11 cellular contexts compared by ENCODE assay signal in the genomic region with DNA sequence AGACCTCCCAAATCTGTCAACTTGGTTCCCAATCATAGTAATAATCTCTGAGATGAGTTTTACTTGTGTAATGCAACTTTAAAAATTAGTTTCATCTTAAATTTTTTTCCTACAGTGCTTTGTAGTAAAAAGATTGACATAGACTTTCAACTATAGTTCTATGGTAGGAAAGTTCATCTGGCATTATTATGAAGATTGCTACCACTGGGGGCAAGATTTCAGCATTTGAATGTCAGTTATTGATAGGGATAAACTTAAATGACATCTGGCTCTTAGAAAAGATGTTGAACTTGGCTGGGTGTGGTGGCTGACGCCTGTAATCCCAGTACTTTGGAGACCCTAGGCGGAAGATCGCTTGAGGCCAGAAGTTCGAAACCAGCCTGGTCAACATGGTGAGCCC. TPM values are rescaled to one million over a fixed set of nuclear protein-coding genes. Genes with fewer than 3 reads are reported as not detected.
DNase-seq lines count a peak whose midpoint lies in the region; ATAC-seq and TF ChIP-seq lines count a peak whose summit lies in the region.
"Had no signal": no experiment of that assay in that cellular context is flagged by ENCODE, and none has a peak within 500 bp of the region (broad histone marks: within the 10 kb centered on the region; RNA-seq: fewer than 3 reads in every experiment).

No MANE protein-coding gene starts in this region.

- no peaks in the 10 kb centered on the region for H3K9me3 Mint-ChIP-seq in activated CD4-positive, alpha-beta T cell treated with anti-CD3 and anti-CD28 coated beads, Interleukin-2, amount 10 ng/mL, durations not matched to agents 7 days and 5 days
- no peaks in the 10 kb centered on the region for H3K9me3 Mint-ChIP-seq in activated naive CD8-positive, alpha-beta T cell treated with anti-CD3 and anti-CD28 coated beads, Interleukin-2, amount 50 U/mL, for 24 hours
- H3K9me3 Mint-ChIP-seq in neural progenitor cell, result peaks cover 2% of the 10 kb centered on the region

- H3K9ac ChIP-seq in neural progenitor cell, result no peak overlapping the region

- peaks cover 15% of the 10 kb centered on the region for H3F3A ChIP-seq in neural progenitor cell (ENCODE audit: low read depth)

- peaks cover 46% of the 10 kb centered on the region for H3K79me2 ChIP-seq in neural progenitor cell (ENCODE audit: low read depth)

- H3K27ac ChIP-seq in neural progenitor cell, result no peak overlapping the region

- no peak overlapping the region for H2AFZ ChIP-seq in neural progenitor cell (replicated peaks)

- H4K20me1 ChIP-seq in neural progenitor cell (ENCODE audit: low read depth), result peaks cover 33% of the 10 kb centered on the region

- CTCF ChIA-PET in activated CD4-positive, alpha-beta T cell treated with anti-CD3 and anti-CD28 coated beads, Interleukin-2, amount 10 ng/mL, durations not matched to agents 7 days and 5 days (lab: Charles Lee), result interaction anchor here (0.9 to 1.0 kb wide), 2 partner anchors 9 to 10 kb away, joined by 3 read pairs; no protein-coding TSS in a partner anchor

- POLR2A ChIA-PET in activated CD4-positive, alpha-beta T cell treated with anti-CD3 and anti-CD28 coated beads, Interleukin-2, amount 10 ng/mL, durations not matched to agents 7 days and 5 days (lab: Charles Lee), result no interaction called here

- no peaks in the 10 kb centered on the region for H3K36me3 ChIP-seq in neural progenitor cell

- DNase-seq in activated CD4-positive, alpha-beta T cell treated with anti-CD3 and anti-CD28 coated beads, Interleukin-2, amount 10 ng/mL, durations not matched to agents 7 days and 5 days, result no peak
- DNase-seq in activated CD4-positive, alpha-beta T cell treated with anti-CD3 and anti-CD28 coated beads, Interleukin-2, amount 50 U/mL, for 4 hours, result no peak
- DNase-seq in NCI-H524 (lab: John Stamatoyannopoulos, UW) (peak; percentile 1 to 63), neural progenitor cell (ENCODE audit: low spot score) (no peak), HuH-7.5 (ENCODE audit: low spot score) (no peak)
- no peak for DNase-seq in activated naive CD8-positive, alpha-beta T cell treated with anti-CD3 and anti-CD28 coated beads, Interleukin-2, amount 50 U/mL, for 24 hours
- DNase-seq: central memory CD4-positive, alpha-beta T cell; GDM1; NCI-H526 treated with DMSO at 0.1 percent for 48 hours had no signal

- peaks cover 23% of the 10 kb centered on the region for H3K36me3 Mint-ChIP-seq in activated CD4-positive, alpha-beta T cell treated with anti-CD3 and anti-CD28 coated beads, Interleukin-2, amount 10 ng/mL, durations not matched to agents 7 days and 5 days (ENCODE audit: low read depth)
- peaks cover 22% of the 10 kb centered on the region for H3K36me3 Mint-ChIP-seq in activated naive CD8-positive, alpha-beta T cell treated with anti-CD3 and anti-CD28 coated beads, Interleukin-2, amount 50 U/mL, for 24 hours (ENCODE audit: low read depth)
- H3K36me3 Mint-ChIP-seq in neural progenitor cell, result peaks cover 19% of the 10 kb centered on the region

- peaks cover 13% of the 10 kb centered on the region for H3K4me1 ChIP-seq in neural progenitor cell

- TF ChIP-seq CTCF in neural progenitor cell (IDR thresholded peaks at IDR 0.05), result no peak

- no peak for ATAC-seq in activated naive CD8-positive, alpha-beta T cell treated with anti-CD3 and anti-CD28 coated beads, Interleukin-2, amount 50 U/mL, for 24 hours
- ATAC-seq in HG02970 (IDR thresholded peaks at IDR 0.05; ENCODE audit: low FRiP score, unreplicated experiment) (no peak), HG03097 (IDR thresholded peaks at IDR 0.05; ENCODE audit: low FRiP score, unreplicated experiment) (no peak)

- peak overlapping the region; percentile 89 for H3K27ac Mint-ChIP-seq in activated CD4-positive, alpha-beta T cell treated with anti-CD3 and anti-CD28 coated beads, Interleukin-2, amount 10 ng/mL, durations not matched to agents 7 days and 5 days
- peak overlapping the region; percentile 61 for H3K27ac Mint-ChIP-seq in activated naive CD8-positive, alpha-beta T cell treated with anti-CD3 and anti-CD28 coated beads, Interleukin-2, amount 50 U/mL, for 24 hours
- H3K27ac Mint-ChIP-seq in neural progenitor cell, result peak overlapping the region; percentile 47

- peak overlapping the region; percentile 58 for H3K4me3 Mint-ChIP-seq in activated CD4-positive, alpha-beta T cell treated with anti-CD3 and anti-CD28 coated beads, Interleukin-2, amount 10 ng/mL, durations not matched to agents 7 days and 5 days
- H3K4me3 Mint-ChIP-seq in activated naive CD8-positive, alpha-beta T cell treated with anti-CD3 and anti-CD28 coated beads, Interleukin-2, amount 50 U/mL, for 24 hours, result peak overlapping the region; percentile 16
- H3K4me3 Mint-ChIP-seq in neural progenitor cell, result peak overlapping the region; percentile 80

- peaks cover 32% of the 10 kb centered on the region for H3K4me1 Mint-ChIP-seq in activated CD4-positive, alpha-beta T cell treated with anti-CD3 and anti-CD28 coated beads, Interleukin-2, amount 10 ng/mL, durations not matched to agents 7 days and 5 days
- H3K4me1 Mint-ChIP-seq in activated naive CD8-positive, alpha-beta T cell treated with anti-CD3 and anti-CD28 coated beads, Interleukin-2, amount 50 U/mL, for 24 hours, result peaks cover 30% of the 10 kb centered on the region
- peaks cover 25% of the 10 kb centered on the region for H3K4me1 Mint-ChIP-seq in neural progenitor cell

- H3K4me2 ChIP-seq in neural progenitor cell, result no peak overlapping the region

- H3K9me3 ChIP-seq in neural progenitor cell (ENCODE audit: low read depth), result no peaks in the 10 kb centered on the region

- no peaks in the 10 kb centered on the region for H3K27me3 ChIP-seq in neural progenitor cell

- no peaks in the 10 kb centered on the region for H3K27me3 Mint-ChIP-seq in activated CD4-positive, alpha-beta T cell treated with anti-CD3 and anti-CD28 coated beads, Interleukin-2, amount 10 ng/mL, durations not matched to agents 7 days and 5 days
- no peaks in the 10 kb centered on the region for H3K27me3 Mint-ChIP-seq in activated naive CD8-positive, alpha-beta T cell treated with anti-CD3 and anti-CD28 coated beads, Interleukin-2, amount 50 U/mL, for 24 hours
- H3K27me3 Mint-ChIP-seq in neural progenitor cell (ENCODE audit: insufficient read depth, low read depth), result peaks cover 4% of the 10 kb centered on the region

- H3K4me3 ChIP-seq in neural progenitor cell, result no peak overlapping the region

RNA-seq across cellular contexts. Expression of gene TRA2A, which starts 1.4 kb away (rescaled TPM):
- total RNA-seq in activated CD4-positive, alpha-beta T cell treated with anti-CD3 and anti-CD28 coated beads, Interleukin-2, amount 10 ng/mL, durations not matched to agents 7 days and 5 days, result 100 to 1,000 TPM; 109 to 143 TPM
- total RNA-seq in neural progenitor cell (ENCODE audit: low replicate concordance), result 81.9 and 126 TPM in 2 replicates

Comparison
In these comparisons a context has a peak if more than half of its experiments do, and no peak if none do; other contexts are left out.
1. DNase-seq: peak in NCI-H524 (2 of 2); none in activated CD4-positive, alpha-beta T cell treated with anti-CD3 and anti-CD28 coated beads, Interleukin-2, amount 10 ng/mL, durations not matched to agents 7 days and 5 days (single experiment), activated CD4-positive, alpha-beta T cell treated with anti-CD3 and anti-CD28 coated beads, Interleukin-2, amount 50 U/mL, for 4 hours (0 of 2), activated naive CD8-positive, alpha-beta T cell treated with anti-CD3 and anti-CD28 coated beads, Interleukin-2, amount 50 U/mL, for 24 hours (single experiment), neural progenitor cell (single experiment) and HuH-7.5 (single experiment).
2. H3K4me3 Mint-ChIP-seq: peak in every context shown above with its lines; median percentile 80 in neural progenitor cell; 58 in activated CD4-positive, alpha-beta T cell treated with anti-CD3 and anti-CD28 coated beads, Interleukin-2, amount 10 ng/mL, durations not matched to agents 7 days and 5 days; 16 in activated naive CD8-positive, alpha-beta T cell treated with anti-CD3 and anti-CD28 coated beads, Interleukin-2, amount 50 U/mL, for 24 hours.
3. Peak in every context shown above with its lines, with median percentiles within 50 percentile points of each other: H3K27ac Mint-ChIP-seq.